In genomic region chr22:26464312-26464711, GRCh38 we compare ENCODE assay signal across 20 cellular contexts. TPM values are rescaled to one million over a fixed set of nuclear protein-coding genes. Genes with fewer than 3 reads are reported as not detected.
DNase-seq lines count a peak whose midpoint lies in the region; ATAC-seq lines count a peak whose summit lies in the region.
"Had no signal": no experiment of that assay in that cellular context is flagged by ENCODE, and none has a peak within 500 bp of the region (broad histone marks: within the 10 kb centered on the region; RNA-seq: fewer than 3 reads in every experiment).

No MANE protein-coding gene starts in this region.

- intact Hi-C loops in Right ventricle myocardium superior (cut with DNase I) = loop anchor here (5.0 kb wide), 1 partner anchor 67 kb away; no protein-coding TSS in a partner anchor
- intact Hi-C loops in cardiac septum (cut with DNase I) = loop anchor here (5.0 kb wide), 1 partner anchor 97 kb away; no protein-coding TSS in a partner anchor
- intact Hi-C loops in aorta (cut with DNase I) = no loop called here
- intact Hi-C loops in activated T-helper 1 cell treated with anti-CD3 and anti-CD28 coated beads, Interleukin-12 subunit alpha, Interleukin-12 subunit beta, Interleukin-2, Interleukin-4 antibody, amounts not matched to agents 30 ng/mL and 10 ng/mL and 1 ng/mL, durations not matched to agents 14 hours and 24 hours and 36 hours (cut with micrococcal nuclease) = no loop called here

- H3K4me1 ChIP-seq in aorta (ENCODE audit: control insufficient read depth in 1 of 2, insufficient read depth in 2 of 2, low read length in 2 of 2) = no peaks in the 10 kb centered on the region

- 61 to 65% methylated on average over 7 of the region's 7 CpGs for WGBS in aorta, 2 donors

- H3K9me3 Mint-ChIP-seq in activated T-helper 1 cell treated with anti-CD3 and anti-CD28 coated beads, Interleukin-12 subunit alpha, Interleukin-12 subunit beta, Interleukin-2, Interleukin-4 antibody, amounts not matched to agents 30 ng/mL and 10 ng/mL and 1 ng/mL, durations not matched to agents 14 hours and 24 hours and 36 hours = no peaks in the 10 kb centered on the region
- H3K9me3 Mint-ChIP-seq: activated B cell treated with CpG ODN at 0.5 μM for 24 hours; stimulated activated memory B cell treated with anti-CD40 and anti-IgM and Interleukin-4, amounts not matched to agents 10 μg/mL and 1 μg/mL and 100 μg/mL, for 72 hours; T-helper 1 cell treated with Interleukin-12 subunit alpha and Interleukin-12 subunit beta and Interleukin-4 antibody, amounts not matched to agents 30 μg/mL and 1 μg/mL, for 36 hours had no signal

- no peak overlapping the region for H3K4me3 Mint-ChIP-seq in activated T-helper 1 cell treated with anti-CD3 and anti-CD28 coated beads, Interleukin-12 subunit alpha, Interleukin-12 subunit beta, Interleukin-2, Interleukin-4 antibody, amounts not matched to agents 30 ng/mL and 10 ng/mL and 1 ng/mL, durations not matched to agents 14 hours and 24 hours and 36 hours
- H3K4me3 Mint-ChIP-seq: activated B cell treated with CpG ODN at 0.5 μM for 24 hours; stimulated activated memory B cell treated with anti-CD40 and anti-IgM and Interleukin-4, amounts not matched to agents 10 μg/mL and 1 μg/mL and 100 μg/mL, for 72 hours; T-helper 1 cell treated with Interleukin-12 subunit alpha and Interleukin-12 subunit beta and Interleukin-4 antibody, amounts not matched to agents 30 μg/mL and 1 μg/mL, for 36 hours had no signal

- peak; percentile 42 for ATAC-seq in Right ventricle myocardium superior (ENCODE audit: poor library complexity)
- peak; percentile 36 for ATAC-seq in aorta (ENCODE audit: low FRiP score)
- ATAC-seq: K562; stimulated activated memory B cell treated with anti-CD40 and anti-IgM and Interleukin-4, amounts not matched to agents 10 μg/mL and 1 μg/mL and 100 μg/mL, for 72 hours had no signal

- no peak for DNase-seq in Right ventricle myocardium superior
- DNase-seq in cardiac septum (ENCODE audit: low spot score) = no peak
- DNase-seq in epidermal melanocyte (ENCODE audit: insufficient read length, low spot score) = peak; percentile 75
- DNase-seq in islet precursor cell = peak; percentile 87
- no peak for DNase-seq in aorta
- no peak for DNase-seq in activated T-helper 1 cell treated with anti-CD3 and anti-CD28 coated beads, Interleukin-12 subunit alpha, Interleukin-12 subunit beta, Interleukin-2, Interleukin-4 antibody, amounts not matched to agents 30 ng/mL and 10 ng/mL and 1 ng/mL, durations not matched to agents 14 hours and 24 hours and 36 hours (ENCODE audit: low spot score)
- DNase-seq in AML-193 (lab: John Stamatoyannopoulos, UW) = no peak
- no peak for DNase-seq in middle frontal gyrus (ENCODE audit: extremely low spot score, low spot score)
- DNase-seq: activated B cell treated with CpG ODN at 0.5 μM for 24 hours; activated naive CD4-positive, alpha-beta T cell; COR-L47; kidney; NCI-H1417; NK-92 treated with Interleukin-12 subunit alpha and Interleukin-12 subunit beta, amount 100 ng/mL, for 24 hours; ovary had no signal

- no peaks in the 10 kb centered on the region for H3K4me1 Mint-ChIP-seq in activated T-helper 1 cell treated with anti-CD3 and anti-CD28 coated beads, Interleukin-12 subunit alpha, Interleukin-12 subunit beta, Interleukin-2, Interleukin-4 antibody, amounts not matched to agents 30 ng/mL and 10 ng/mL and 1 ng/mL, durations not matched to agents 14 hours and 24 hours and 36 hours (ENCODE audit: low read depth)
- H3K4me1 Mint-ChIP-seq: stimulated activated memory B cell treated with anti-CD40 and anti-IgM and Interleukin-4, amounts not matched to agents 10 μg/mL and 1 μg/mL and 100 μg/mL, for 72 hours had no signal

- H3K27me3 ChIP-seq in aorta (ENCODE audit: control insufficient read depth in 1 of 2, insufficient read depth in 2 of 2, low read length in 1 of 2) = no peaks in the 10 kb centered on the region
- H3K27me3 ChIP-seq: ovary had no signal

- no peak overlapping the region for H3K27ac ChIP-seq in aorta (ENCODE audit: low read depth in 1 of 2, low read length in 2 of 2)
- H3K27ac ChIP-seq: HL-60, ovary had no signal

- H3K27ac Mint-ChIP-seq in activated T-helper 1 cell treated with anti-CD3 and anti-CD28 coated beads, Interleukin-12 subunit alpha, Interleukin-12 subunit beta, Interleukin-2, Interleukin-4 antibody, amounts not matched to agents 30 ng/mL and 10 ng/mL and 1 ng/mL, durations not matched to agents 14 hours and 24 hours and 36 hours = no peak overlapping the region
- H3K27ac Mint-ChIP-seq: activated B cell treated with CpG ODN at 0.5 μM for 24 hours; stimulated activated memory B cell treated with anti-CD40 and anti-IgM and Interleukin-4, amounts not matched to agents 10 μg/mL and 1 μg/mL and 100 μg/mL, for 72 hours had no signal

- H3K27me3 Mint-ChIP-seq in activated T-helper 1 cell treated with anti-CD3 and anti-CD28 coated beads, Interleukin-12 subunit alpha, Interleukin-12 subunit beta, Interleukin-2, Interleukin-4 antibody, amounts not matched to agents 30 ng/mL and 10 ng/mL and 1 ng/mL, durations not matched to agents 14 hours and 24 hours and 36 hours (ENCODE audit: insufficient read depth) = no peaks in the 10 kb centered on the region
- H3K27me3 Mint-ChIP-seq: activated B cell treated with CpG ODN at 0.5 μM for 24 hours; stimulated activated memory B cell treated with anti-CD40 and anti-IgM and Interleukin-4, amounts not matched to agents 10 μg/mL and 1 μg/mL and 100 μg/mL, for 72 hours had no signal

- H3K9me3 ChIP-seq in aorta (ENCODE audit: control insufficient read depth, low read length) = no peaks in the 10 kb centered on the region
- H3K9me3 ChIP-seq: ovary had no signal

- peaks cover 33% of the 10 kb centered on the region for H3K36me3 Mint-ChIP-seq in activated T-helper 1 cell treated with anti-CD3 and anti-CD28 coated beads, Interleukin-12 subunit alpha, Interleukin-12 subunit beta, Interleukin-2, Interleukin-4 antibody, amounts not matched to agents 30 ng/mL and 10 ng/mL and 1 ng/mL, durations not matched to agents 14 hours and 24 hours and 36 hours (ENCODE audit: low read depth)

- H3K4me3 ChIP-seq in aorta (ENCODE audit: low read length in 2 of 2) = no peak overlapping the region
- H3K4me3 ChIP-seq: K562, ovary, smooth muscle cell had no signal

- peaks cover 6 to 15% of the 10 kb centered on the region in 2 donors for H3K36me3 ChIP-seq in aorta (ENCODE audit: control insufficient read depth in 1 of 2, insufficient read depth in 2 of 2, low read length in 1 of 2)
- H3K36me3 ChIP-seq: ovary had no signal

RNA-seq across cellular contexts. Expression of gene HPS4, which starts 19.3 kb away (rescaled TPM):
- total RNA-seq in Right ventricle myocardium superior (8.3 TPM), cardiac septum (11.9 TPM), aorta (10 to 100 TPM; 20.5 to 35.6 TPM)
- 10 to 100 TPM; 14.7 to 18.0 TPM for polyA plus RNA-seq in aorta
- total RNA-seq in activated T-helper 1 cell treated with anti-CD3 and anti-CD28 coated beads, Interleukin-12 subunit alpha, Interleukin-12 subunit beta, Interleukin-2, Interleukin-4 antibody, amounts not matched to agents 30 ng/mL and 10 ng/mL and 1 ng/mL, durations not matched to agents 14 hours and 24 hours and 36 hours = 43.8 and 44.5 TPM in 2 replicates

RNA-seq across cellular contexts. Expression of gene SRRD, which starts 19.4 kb away (rescaled TPM):
- total RNA-seq in Right ventricle myocardium superior (23.2 TPM), cardiac septum (14.5 TPM), aorta (10 to 100 TPM; 13.0 to 18.4 TPM)
- 1 to 10 TPM; 3.6 to 6.4 TPM for polyA plus RNA-seq in aorta
- total RNA-seq in activated T-helper 1 cell treated with anti-CD3 and anti-CD28 coated beads, Interleukin-12 subunit alpha, Interleukin-12 subunit beta, Interleukin-2, Interleukin-4 antibody, amounts not matched to agents 30 ng/mL and 10 ng/mL and 1 ng/mL, durations not matched to agents 14 hours and 24 hours and 36 hours = 29.2 and 34.8 TPM in 2 replicates

RNA-seq across cellular contexts. Expression of gene ASPHD2, which starts 35.3 kb away (rescaled TPM):
- total RNA-seq in Right ventricle myocardium superior (not detected), cardiac septum (0.32 TPM), aorta (1 to 10 TPM; 1.5 to 2.6 TPM)
- under 1 TPM; 0.36 to 0.63 TPM for polyA plus RNA-seq in aorta
- 23.4 and 23.5 TPM in 2 replicates for total RNA-seq in activated T-helper 1 cell treated with anti-CD3 and anti-CD28 coated beads, Interleukin-12 subunit alpha, Interleukin-12 subunit beta, Interleukin-2, Interleukin-4 antibody, amounts not matched to agents 30 ng/mL and 10 ng/mL and 1 ng/mL, durations not matched to agents 14 hours and 24 hours and 36 hours

RNA-seq across cellular contexts. Expression of gene TFIP11, which starts 48.0 kb away (rescaled TPM):
- total RNA-seq in Right ventricle myocardium superior (23.9 TPM), cardiac septum (18.0 TPM), aorta (10 to 100 TPM; 24.7 to 27.7 TPM)
- 10 to 100 TPM in 1 of 2 donors, 1 to 10 TPM in 1; 6.1 to 31.4 TPM for polyA plus RNA-seq in aorta
- total RNA-seq in activated T-helper 1 cell treated with anti-CD3 and anti-CD28 coated beads, Interleukin-12 subunit alpha, Interleukin-12 subunit beta, Interleukin-2, Interleukin-4 antibody, amounts not matched to agents 30 ng/mL and 10 ng/mL and 1 ng/mL, durations not matched to agents 14 hours and 24 hours and 36 hours = 57.2 and 58.1 TPM in 2 replicates

Comparison
In these comparisons a context has a peak if more than half of its experiments do, and no peak if none do; other contexts are left out.
1. DNase-seq: peak in epidermal melanocyte (single experiment) and islet precursor cell (single experiment); none in Right ventricle myocardium superior (single experiment), cardiac septum (single experiment), aorta (0 of 2), activated T-helper 1 cell treated with anti-CD3 and anti-CD28 coated beads, Interleukin-12 subunit alpha, Interleukin-12 subunit beta, Interleukin-2, Interleukin-4 antibody, amounts not matched to agents 30 ng/mL and 10 ng/mL and 1 ng/mL, durations not matched to agents 14 hours and 24 hours and 36 hours (single experiment), AML-193 (0 of 2) and middle frontal gyrus (single experiment).
2. intact Hi-C loops: an anchor here in Right ventricle myocardium superior (5.0 kb wide) and cardiac septum (5.0 kb wide); none called in aorta and activated T-helper 1 cell treated with anti-CD3 and anti-CD28 coated beads, Interleukin-12 subunit alpha, Interleukin-12 subunit beta, Interleukin-2, Interleukin-4 antibody, amounts not matched to agents 30 ng/mL and 10 ng/mL and 1 ng/mL, durations not matched to agents 14 hours and 24 hours and 36 hours.